Comparison of ENCODE assay signal across 11 cellular contexts in genomic region chr16:15951852-15952251, GRCh38. TPM values are rescaled to one million over a fixed set of nuclear protein-coding genes. Genes with fewer than 3 reads are reported as not detected.
DNase-seq lines count a peak whose midpoint lies in the region; ATAC-seq and TF ChIP-seq lines count a peak whose summit lies in the region.
"Had no signal": no experiment of that assay in that cellular context is flagged by ENCODE, and none has a peak within 500 bp of the region (broad histone marks: within the 10 kb centered on the region; RNA-seq: fewer than 3 reads in every experiment).

No MANE protein-coding gene starts in this region.

- H3K4me3 ChIP-seq in heart right ventricle (no peak overlapping the region), muscle layer of duodenum (ENCODE audit: low read depth in 1 of 2, low read length in 2 of 2) (no peak overlapping the region), upper lobe of right lung (no peak overlapping the region)

- peak overlapping the region; percentile 31 for H3K27ac Mint-ChIP-seq in activated CD4-positive, alpha-beta memory T cell treated with anti-CD3 and anti-CD28 coated beads, Interleukin-2, amount 10 ng/mL, durations not matched to agents 7 days and 5 days

- no peaks in the 10 kb centered on the region for H3K9me3 Mint-ChIP-seq in activated CD4-positive, alpha-beta memory T cell treated with anti-CD3 and anti-CD28 coated beads, Interleukin-2, amount 10 ng/mL, durations not matched to agents 7 days and 5 days

- TF ChIP-seq CTCF in heart right ventricle (IDR thresholded peaks at IDR 0.05) (no peak), upper lobe of right lung (IDR thresholded peaks at IDR 0.05) (no peak)

- ATAC-seq in heart right ventricle (no peak), upper lobe of right lung (no peak), left lobe of liver (no peak)

- peaks cover 56% of the 10 kb centered on the region for H3K4me1 Mint-ChIP-seq in activated CD4-positive, alpha-beta memory T cell treated with anti-CD3 and anti-CD28 coated beads, Interleukin-2, amount 10 ng/mL, durations not matched to agents 7 days and 5 days

- H3K9me3 ChIP-seq in heart right ventricle (no peaks in the 10 kb centered on the region), muscle layer of duodenum (ENCODE audit: control insufficient read depth in 1 of 2, low read length in 2 of 2) (no peaks in the 10 kb centered on the region), upper lobe of right lung (no peaks in the 10 kb centered on the region)
- H3K9me3 ChIP-seq: Caco-2 had no signal

- intact Hi-C loops in heart right ventricle (cut with DNase I) (loop anchor here in 8 of 10 donors (5.0 to 10.0 kb wide), 8 partner anchors 50 to 170 kb away; partner anchors contain the start of gene CEP20 (in 3 of the 8)), cardiac septum (cut with DNase I) (no loop called here), upper lobe of right lung (cut with DNase I) (no loop called here)

- H3K27me3 ChIP-seq in heart right ventricle (no peaks in the 10 kb centered on the region), muscle layer of duodenum (ENCODE audit: low read depth, low read length) (no peaks in the 10 kb centered on the region), upper lobe of right lung (no peaks in the 10 kb centered on the region)

- CTCF ChIA-PET in activated CD4-positive, alpha-beta memory T cell treated with anti-CD3 and anti-CD28 coated beads, Interleukin-2, amount 10 ng/mL, durations not matched to agents 7 days and 5 days (lab: Charles Lee): interaction anchor here (1.0 kb wide), 1 partner anchor 63 kb away, joined by 3 read pairs; the partner anchor contains the start of gene CEP20

- H3K4me1 ChIP-seq in heart right ventricle (peaks cover 0 to 58% (median 32%) of the 10 kb centered on the region in 9 donors), muscle layer of duodenum (ENCODE audit: control insufficient read depth in 1 of 2, insufficient read depth in 2 of 2, low read length in 2 of 2) (peaks cover 3 to 44% of the 10 kb centered on the region in 2 donors), upper lobe of right lung (peaks cover 21% of the 10 kb centered on the region)

- POLR2A ChIA-PET in activated CD4-positive, alpha-beta memory T cell treated with anti-CD3 and anti-CD28 coated beads, Interleukin-2, amount 10 ng/mL, durations not matched to agents 7 days and 5 days (lab: Charles Lee): interaction anchor here (2.1 to 3.0 kb wide), 2 partner anchors 8 to 12 kb away, joined by 9 to 52 read pairs; no protein-coding TSS in a partner anchor

- peak overlapping the region; percentile 94 for H3K4me3 Mint-ChIP-seq in activated CD4-positive, alpha-beta memory T cell treated with anti-CD3 and anti-CD28 coated beads, Interleukin-2, amount 10 ng/mL, durations not matched to agents 7 days and 5 days

- peaks cover 25% of the 10 kb centered on the region for H3K36me3 Mint-ChIP-seq in activated CD4-positive, alpha-beta memory T cell treated with anti-CD3 and anti-CD28 coated beads, Interleukin-2, amount 10 ng/mL, durations not matched to agents 7 days and 5 days (ENCODE audit: low read depth)

- WGBS in heart right ventricle, 2 donors: 76 to 83% methylated on average over 8 of the region's 8 CpGs

- DNase-seq in heart right ventricle (no peak), cardiac septum (ENCODE audit: low spot score) (no peak), upper lobe of right lung (no peak), COLO668 (lab: John Stamatoyannopoulos, UW; ENCODE audit: unreplicated experiment) (no peak), left lobe of liver (ENCODE audit: low spot score) (no peak), NCI-H526 (lab: John Stamatoyannopoulos, UW) (no peak)
- no peak for DNase-seq in activated CD4-positive, alpha-beta memory T cell treated with anti-CD3 and anti-CD28 coated beads, Interleukin-2, amount 10 ng/mL, durations not matched to agents 7 days and 5 days
- DNase-seq: Caco-2, midbrain, NCI-H2081 treated with DMSO at 0.1 percent for 48 hours had no signal

- no peaks in the 10 kb centered on the region for H3K27me3 Mint-ChIP-seq in activated CD4-positive, alpha-beta memory T cell treated with anti-CD3 and anti-CD28 coated beads, Interleukin-2, amount 10 ng/mL, durations not matched to agents 7 days and 5 days

- H3K27ac ChIP-seq in heart right ventricle: peak overlapping the region in 6 of 10 donors; percentile 14 to 85 (median 44)
- peak overlapping the region; percentile 56 for H3K27ac ChIP-seq in muscle layer of duodenum (ENCODE audit: low read length)
- peak overlapping the region; percentile 15 for H3K27ac ChIP-seq in upper lobe of right lung

- H3K36me3 ChIP-seq in heart right ventricle (no peaks in the 10 kb centered on the region), muscle layer of duodenum (ENCODE audit: control insufficient read depth in 1 of 2, insufficient read depth in 2 of 2, low read length in 2 of 2) (no peaks in the 10 kb centered on the region), upper lobe of right lung (no peaks in the 10 kb centered on the region)

RNA-seq across cellular contexts. Expression of gene ABCC1, which starts 2.4 kb away (rescaled TPM):
- 10 to 100 TPM; 15.1 to 32.8 (median 22.0) TPM for total RNA-seq in heart right ventricle
- 10 to 100 TPM in 1 of 2 donors, 1 to 10 TPM in 1; 6.1 to 14.9 TPM for polyA plus RNA-seq in heart right ventricle
- total RNA-seq in cardiac septum: 16.6 TPM
- total RNA-seq in activated CD4-positive, alpha-beta memory T cell treated with anti-CD3 and anti-CD28 coated beads, Interleukin-2, amount 10 ng/mL, durations not matched to agents 7 days and 5 days: 10 to 100 TPM; 41.4 to 44.2 TPM
- total RNA-seq in upper lobe of right lung: 50.6 TPM
- total RNA-seq in left lobe of liver: 2.5 TPM

Comparison
In these comparisons a context has a peak if more than half of its experiments do, and no peak if none do; other contexts are left out.
1. intact Hi-C loops: an anchor here in heart right ventricle (5.0 to 10.0 kb wide); none called in cardiac septum and upper lobe of right lung.